In the genomic region with DNA sequence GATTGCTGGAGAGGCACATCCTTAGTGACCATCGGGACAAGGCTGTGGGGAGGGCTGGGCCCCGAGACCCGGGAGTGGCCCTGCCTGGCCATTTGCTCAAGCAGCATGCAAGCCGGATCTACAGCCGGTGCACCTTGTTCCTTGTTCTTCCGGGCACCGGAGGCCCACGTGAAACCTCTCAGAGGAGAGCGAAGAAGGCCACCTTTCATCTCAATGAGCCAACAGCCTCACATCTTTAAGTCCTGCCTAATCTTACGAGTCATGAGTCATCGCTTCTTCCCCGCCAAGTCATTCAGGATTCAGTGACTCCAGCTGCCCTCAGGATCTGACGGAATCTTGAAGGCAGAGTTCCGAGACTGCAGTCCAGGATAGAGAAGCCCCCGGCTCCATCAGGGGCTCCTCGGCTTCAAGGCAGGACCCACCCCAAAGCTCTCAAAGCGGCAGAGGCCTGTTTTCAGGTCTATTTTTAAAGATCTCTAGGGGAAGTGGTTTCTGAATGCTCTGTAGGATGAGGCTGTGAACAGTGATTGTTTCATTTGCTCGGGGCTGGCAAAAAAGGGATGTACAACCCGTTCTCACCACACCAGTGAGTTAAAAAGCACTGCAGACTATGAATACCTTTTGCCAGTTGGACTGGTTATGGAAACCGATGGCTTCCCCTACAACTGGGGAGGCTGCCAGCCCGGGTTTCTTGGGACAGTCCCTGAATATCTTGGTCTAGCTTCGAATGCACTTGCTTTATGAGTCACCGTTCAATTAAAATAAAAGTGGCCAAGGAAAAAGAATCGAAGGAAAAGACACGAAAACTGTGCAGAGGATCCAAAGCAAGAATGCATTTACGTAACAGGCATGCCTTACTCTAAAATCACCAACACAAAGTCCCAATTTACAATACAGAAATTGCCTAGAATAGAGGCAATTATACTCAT, we compare ENCODE assay signal across 1 cellular context.
TF ChIP-seq lines count a peak whose summit lies in the region.

No MANE protein-coding gene starts in this region.

TF ChIP-seq in GM12878, 131 proteins besides CTCF, POLR2A, EP300 and RAD21 (continued from another document):
- TF ChIP-seq, protein P1, sequence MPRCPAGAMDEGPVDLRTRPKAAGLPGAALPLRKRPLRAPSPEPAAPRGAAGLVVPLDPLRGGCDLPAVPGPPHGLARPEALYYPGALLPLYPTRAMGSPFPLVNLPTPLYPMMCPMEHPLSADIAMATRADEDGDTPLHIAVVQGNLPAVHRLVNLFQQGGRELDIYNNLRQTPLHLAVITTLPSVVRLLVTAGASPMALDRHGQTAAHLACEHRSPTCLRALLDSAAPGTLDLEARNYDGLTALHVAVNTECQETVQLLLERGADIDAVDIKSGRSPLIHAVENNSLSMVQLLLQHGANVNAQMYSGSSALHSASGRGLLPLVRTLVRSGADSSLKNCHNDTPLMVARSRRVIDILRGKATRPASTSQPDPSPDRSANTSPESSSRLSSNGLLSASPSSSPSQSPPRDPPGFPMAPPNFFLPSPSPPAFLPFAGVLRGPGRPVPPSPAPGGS (IDR thresholded peaks at IDR 0.05; ENCODE audit: borderline replicate concordance, insufficient read depth, low read depth, low read length, poor library complexity, severe bottlenecking): peak; percentile 72
- TF ChIP-seq, protein P2, sequence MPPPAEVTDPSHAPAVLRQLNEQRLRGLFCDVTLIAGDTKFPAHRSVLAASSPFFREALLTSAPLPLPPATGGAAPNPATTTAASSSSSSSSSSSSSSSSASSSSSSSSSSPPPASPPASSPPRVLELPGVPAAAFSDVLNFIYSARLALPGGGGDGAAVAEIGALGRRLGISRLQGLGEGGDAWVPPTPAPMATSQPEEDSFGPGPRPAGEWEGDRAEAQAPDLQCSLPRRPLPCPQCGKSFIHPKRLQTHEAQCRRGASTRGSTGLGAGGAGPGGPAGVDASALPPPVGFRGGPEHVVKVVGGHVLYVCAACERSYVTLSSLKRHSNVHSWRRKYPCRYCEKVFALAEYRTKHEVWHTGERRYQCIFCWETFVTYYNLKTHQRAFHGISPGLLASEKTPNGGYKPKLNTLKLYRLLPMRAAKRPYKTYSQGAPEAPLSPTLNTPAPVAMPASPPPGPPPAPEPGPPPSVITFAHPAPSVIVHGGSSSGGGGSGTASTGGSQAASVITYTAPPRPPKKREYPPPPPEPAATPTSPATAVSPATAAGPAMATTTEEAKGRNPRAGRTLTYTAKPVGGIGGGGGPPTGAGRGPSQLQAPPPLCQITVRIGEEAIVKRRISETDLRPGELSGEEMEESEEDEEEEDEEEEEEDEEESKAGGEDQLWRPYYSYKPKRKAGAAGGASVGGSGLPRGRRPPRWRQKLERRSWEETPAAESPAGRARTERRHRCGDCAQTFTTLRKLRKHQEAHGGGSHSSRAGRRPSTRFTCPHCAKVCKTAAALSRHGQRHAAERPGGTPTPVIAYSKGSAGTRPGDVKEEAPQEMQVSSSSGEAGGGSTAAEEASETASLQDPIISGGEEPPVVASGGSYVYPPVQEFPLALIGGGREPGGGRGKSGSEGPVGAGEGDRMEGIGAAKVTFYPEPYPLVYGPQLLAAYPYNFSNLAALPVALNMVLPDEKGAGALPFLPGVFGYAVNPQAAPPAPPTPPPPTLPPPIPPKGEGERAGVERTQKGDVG (CRISPR knock-in tag; IDR thresholded peaks at IDR 0.05): no peak
- TF ChIP-seq RBBP5 (conservative IDR thresholded peaks at IDR 0.05) (no peak), RUNX3 (IDR thresholded peaks at IDR 0.05; ENCODE audit: low read length) (peak; percentile 92), GABPA (IDR thresholded peaks at IDR 0.05; ENCODE audit: low read depth) (peak; percentile 80), MYC (IDR thresholded peaks at IDR 0.05; ENCODE audit: insufficient read depth, insufficient read length, insufficient replicate concordance, low read length, severe bottlenecking) (no peak), PML (IDR thresholded peaks at IDR 0.05; ENCODE audit: low read length) (peak; percentile 68), PAX5 (IDR thresholded peaks at IDR 0.05; ENCODE audit: borderline replicate concordance, low read depth, low read length) (peak; percentile 93), SP1 (IDR thresholded peaks at IDR 0.05; ENCODE audit: low read depth, low read length) (no peak), TARDBP (IDR thresholded peaks at IDR 0.05; ENCODE audit: borderline replicate concordance) (0 out of 2 replicates have a peak, but pooled peaks have one; percentile 43), BACH1 (IDR thresholded peaks at IDR 0.05; ENCODE audit: borderline replicate concordance) (peak; percentile 29; the same call in 1 of the 2 replicates), ESRRA (IDR thresholded peaks at IDR 0.05; ENCODE audit: low read length) (no peak), RELA (IDR thresholded peaks at IDR 0.05; ENCODE audit: borderline replicate concordance, partially characterized antibody) (no peak), IRF4 (IDR thresholded peaks at IDR 0.05; ENCODE audit: low read depth, low read length) (peak; percentile 34), FOXM1 (IDR thresholded peaks at IDR 0.05; ENCODE audit: low read depth, low read length) (peak; percentile 89), TCF3 (IDR thresholded peaks at IDR 0.05; ENCODE audit: borderline replicate concordance, insufficient read depth, low read depth, low read length) (peak; percentile 74; the same call in 1 of the 2 replicates), CHD2 (IDR thresholded peaks at IDR 0.05; ENCODE audit: borderline replicate concordance, low read depth, low read length) (0 out of 2 replicates have a peak, but pooled peaks have one; percentile 19), EZH2 (IDR thresholded peaks at IDR 0.05; ENCODE audit: borderline replicate concordance, control insufficient read depth, low read depth, low read length) (no peak), ZNF274 (IDR thresholded peaks at IDR 0.05; ENCODE audit: insufficient read depth, insufficient read length) (no peak), STAT1 (conservative IDR thresholded peaks at IDR 0.05) (no peak), SIN3A (IDR thresholded peaks at IDR 0.05; ENCODE audit: low read depth, low read length) (no peak), HDAC6 (IDR thresholded peaks at IDR 0.05; ENCODE audit: unreplicated experiment) (no peak), ZSCAN29 (IDR thresholded peaks at IDR 0.05) (no peak), KDM1A (IDR thresholded peaks at IDR 0.05; ENCODE audit: borderline replicate concordance) (no peak), JUNB (IDR thresholded peaks at IDR 0.05) (peak; percentile 87), CBX3 (IDR thresholded peaks at IDR 0.05; ENCODE audit: borderline replicate concordance, low read depth) (no peak), NR2F1 (conservative IDR thresholded peaks at IDR 0.05) (0 out of 2 replicates have a peak, but pooled peaks have one; percentile 35), MEF2A (IDR thresholded peaks at IDR 0.05; ENCODE audit: insufficient read depth, low read depth, low read length) (peak; percentile 92), MTA2 (IDR thresholded peaks at IDR 0.05; ENCODE audit: low read depth) (peak; percentile 81), ETV6 (conservative IDR thresholded peaks at IDR 0.05 in 1 of 2, IDR thresholded peaks at IDR 0.05 in 1 of 2; ENCODE audit: borderline replicate concordance in 1 of 2, low read depth in 1 of 2) (peak in 1 of 2 experiments; percentile 81; a peak in 1 of 4 replicates), BHLHE40 (IDR thresholded peaks at IDR 0.05; ENCODE audit: borderline replicate concordance in 1 of 2, low read depth in 2 of 2, low read length in 1 of 2) (no peak; a peak in 1 of 4 replicates)
- TF ChIP-seq, protein P3, sequence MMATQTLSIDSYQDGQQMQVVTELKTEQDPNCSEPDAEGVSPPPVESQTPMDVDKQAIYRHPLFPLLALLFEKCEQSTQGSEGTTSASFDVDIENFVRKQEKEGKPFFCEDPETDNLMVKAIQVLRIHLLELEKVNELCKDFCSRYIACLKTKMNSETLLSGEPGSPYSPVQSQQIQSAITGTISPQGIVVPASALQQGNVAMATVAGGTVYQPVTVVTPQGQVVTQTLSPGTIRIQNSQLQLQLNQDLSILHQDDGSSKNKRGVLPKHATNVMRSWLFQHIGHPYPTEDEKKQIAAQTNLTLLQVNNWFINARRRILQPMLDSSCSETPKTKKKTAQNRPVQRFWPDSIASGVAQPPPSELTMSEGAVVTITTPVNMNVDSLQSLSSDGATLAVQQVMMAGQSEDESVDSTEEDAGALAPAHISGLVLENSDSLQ (IDR thresholded peaks at IDR 0.05): no peak
- TF ChIP-seq, protein P4, sequence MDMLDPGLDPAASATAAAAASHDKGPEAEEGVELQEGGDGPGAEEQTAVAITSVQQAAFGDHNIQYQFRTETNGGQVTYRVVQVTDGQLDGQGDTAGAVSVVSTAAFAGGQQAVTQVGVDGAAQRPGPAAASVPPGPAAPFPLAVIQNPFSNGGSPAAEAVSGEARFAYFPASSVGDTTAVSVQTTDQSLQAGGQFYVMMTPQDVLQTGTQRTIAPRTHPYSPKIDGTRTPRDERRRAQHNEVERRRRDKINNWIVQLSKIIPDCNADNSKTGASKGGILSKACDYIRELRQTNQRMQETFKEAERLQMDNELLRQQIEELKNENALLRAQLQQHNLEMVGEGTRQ (IDR thresholded peaks at IDR 0.05; ENCODE audit: borderline replicate concordance, low read depth, low read length): no peak
- TF ChIP-seq, protein P5, sequence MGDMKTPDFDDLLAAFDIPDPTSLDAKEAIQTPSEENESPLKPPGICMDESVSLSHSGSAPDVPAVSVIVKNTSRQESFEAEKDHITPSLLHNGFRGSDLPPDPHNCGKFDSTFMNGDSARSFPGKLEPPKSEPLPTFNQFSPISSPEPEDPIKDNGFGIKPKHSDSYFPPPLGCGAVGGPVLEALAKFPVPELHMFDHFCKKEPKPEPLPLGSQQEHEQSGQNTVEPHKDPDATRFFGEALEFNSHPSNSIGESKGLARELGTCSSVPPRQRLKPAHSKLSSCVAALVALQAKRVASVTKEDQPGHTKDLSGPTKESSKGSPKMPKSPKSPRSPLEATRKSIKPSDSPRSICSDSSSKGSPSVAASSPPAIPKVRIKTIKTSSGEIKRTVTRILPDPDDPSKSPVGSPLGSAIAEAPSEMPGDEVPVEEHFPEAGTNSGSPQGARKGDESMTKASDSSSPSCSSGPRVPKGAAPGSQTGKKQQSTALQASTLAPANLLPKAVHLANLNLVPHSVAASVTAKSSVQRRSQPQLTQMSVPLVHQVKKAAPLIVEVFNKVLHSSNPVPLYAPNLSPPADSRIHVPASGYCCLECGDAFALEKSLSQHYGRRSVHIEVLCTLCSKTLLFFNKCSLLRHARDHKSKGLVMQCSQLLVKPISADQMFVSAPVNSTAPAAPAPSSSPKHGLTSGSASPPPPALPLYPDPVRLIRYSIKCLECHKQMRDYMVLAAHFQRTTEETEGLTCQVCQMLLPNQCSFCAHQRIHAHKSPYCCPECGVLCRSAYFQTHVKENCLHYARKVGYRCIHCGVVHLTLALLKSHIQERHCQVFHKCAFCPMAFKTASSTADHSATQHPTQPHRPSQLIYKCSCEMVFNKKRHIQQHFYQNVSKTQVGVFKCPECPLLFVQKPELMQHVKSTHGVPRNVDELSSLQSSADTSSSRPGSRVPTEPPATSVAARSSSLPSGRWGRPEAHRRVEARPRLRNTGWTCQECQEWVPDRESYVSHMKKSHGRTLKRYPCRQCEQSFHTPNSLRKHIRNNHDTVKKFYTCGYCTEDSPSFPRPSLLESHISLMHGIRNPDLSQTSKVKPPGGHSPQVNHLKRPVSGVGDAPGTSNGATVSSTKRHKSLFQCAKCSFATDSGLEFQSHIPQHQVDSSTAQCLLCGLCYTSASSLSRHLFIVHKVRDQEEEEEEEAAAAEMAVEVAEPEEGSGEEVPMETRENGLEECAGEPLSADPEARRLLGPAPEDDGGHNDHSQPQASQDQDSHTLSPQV (IDR thresholded peaks at IDR 0.05): no peak
